Comparison of ENCODE assay signal across 16 cellular contexts in the genomic region with DNA sequence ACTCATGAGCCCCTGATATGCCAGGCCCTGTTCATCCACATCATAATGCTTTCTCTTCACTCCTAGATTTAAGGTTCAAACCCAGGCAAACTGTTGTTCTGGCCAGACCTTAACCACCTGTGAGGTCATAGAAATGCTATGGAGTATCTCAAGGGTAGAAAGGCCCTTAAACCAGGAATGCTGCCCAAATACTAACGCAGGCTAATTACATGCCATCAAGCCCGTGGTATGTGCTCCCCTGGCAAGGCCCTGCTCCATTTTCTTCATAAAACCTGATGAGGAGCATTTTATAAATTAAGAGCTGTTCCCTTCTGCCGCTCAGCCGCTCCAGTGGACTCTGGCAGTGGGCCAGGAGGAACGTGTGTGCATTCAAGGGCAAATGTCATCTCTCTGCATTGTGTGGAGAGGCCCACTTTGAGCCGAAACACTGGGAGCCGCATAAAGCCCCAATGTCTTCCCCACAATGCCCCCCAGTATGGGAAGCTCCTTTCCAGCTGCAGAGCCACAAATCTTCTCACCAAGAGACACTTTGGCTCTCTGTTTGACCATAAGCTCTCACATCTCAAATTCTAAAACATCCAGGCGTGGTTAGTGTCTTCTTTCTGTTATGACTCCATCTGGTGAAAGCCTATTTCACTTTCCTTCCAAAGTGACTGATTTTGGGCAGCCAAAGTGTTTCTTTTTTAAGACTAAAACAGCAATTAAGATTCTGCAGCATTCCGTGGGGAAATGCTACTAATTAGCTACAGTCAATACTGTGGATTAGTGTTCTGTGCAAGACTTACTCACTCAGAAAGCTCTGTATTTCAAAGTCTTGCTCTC.
DNase-seq lines count a peak whose midpoint lies in the region; ATAC-seq and TF ChIP-seq lines count a peak whose summit lies in the region.
"Had no signal": no experiment of that assay in that cellular context is flagged by ENCODE, and none has a peak within 500 bp of the region (broad histone marks: within the 10 kb centered on the region; RNA-seq: fewer than 3 reads in every experiment).

No MANE protein-coding gene starts in this region.

- H3K9me3 ChIP-seq in neuron (ENCODE audit: low read length): no peaks in the 10 kb centered on the region
- H3K9me3 ChIP-seq: tibial artery had no signal

- H3K4me3 ChIP-seq in neuron (ENCODE audit: low read length): no peak overlapping the region
- H3K4me3 ChIP-seq: BLaER1 treated with 17β-estradiol and CSF1 and Interleukin-3, amounts not matched to agents 10 nM and 100 nM; tibial artery had no signal

- no peaks in the 10 kb centered on the region for H3K9me3 Mint-ChIP-seq in glutamatergic neuron (ENCODE audit: unreplicated experiment)
- peaks cover 7% of the 10 kb centered on the region for H3K9me3 Mint-ChIP-seq in chondrocyte (ENCODE audit: low read depth)

- H3K36me3 Mint-ChIP-seq in glutamatergic neuron (ENCODE audit: unreplicated experiment) (no peaks in the 10 kb centered on the region), chondrocyte (ENCODE audit: low read depth) (peaks cover 2% of the 10 kb centered on the region)

- H2AFZ ChIP-seq in neuron (ENCODE audit: low read depth, low read length): peak overlapping the region; percentile 74

- ATAC-seq in GM21526 (IDR thresholded peaks at IDR 0.05; ENCODE audit: low FRiP score, unreplicated experiment): no peak
- ATAC-seq: activated T-cell treated with anti-CD3 and anti-CD28 coated beads, Interleukin-2, amount 50 U/mL, for 72 hours; WTC11 had no signal

- TF ChIP-seq CTCF in glutamatergic neuron (IDR thresholded peaks at IDR 0.05; ENCODE audit: partially characterized antibody, unreplicated experiment) (no peak), chondrocyte (IDR thresholded peaks at IDR 0.05) (no peak)

- H3K27me3 Mint-ChIP-seq in glutamatergic neuron (ENCODE audit: unreplicated experiment) (no peaks in the 10 kb centered on the region), chondrocyte (ENCODE audit: low read depth) (peaks cover 4% of the 10 kb centered on the region)

- H3K4me3 Mint-ChIP-seq in glutamatergic neuron (ENCODE audit: unreplicated experiment): no peak overlapping the region
- no peak overlapping the region for H3K4me3 Mint-ChIP-seq in chondrocyte (ENCODE audit: unreplicated experiment)
- H3K4me3 Mint-ChIP-seq: activated T-cell treated with anti-CD3 and anti-CD28 coated beads, Interleukin-2, amount 50 U/mL, for 72 hours; IgD-negative memory B cell; WTC11 had no signal

- DNase-seq in Ammon's horn (ENCODE audit: low spot score) (peak; percentile 38), RPMI7951 (ENCODE audit: low read depth) (peak; percentile 32), glutamatergic neuron (peak; percentile 27), chondrocyte (ENCODE audit: low spot score) (no peak), NCI-H2029 (lab: John Stamatoyannopoulos, UW) (no peak)
- DNase-seq in activated CD4-positive, CD25-positive, alpha-beta regulatory T cell (lab: John Stamatoyannopoulos, UW): no peak
- DNase-seq: activated T-cell treated with anti-CD3 and anti-CD28 coated beads, Interleukin-2, amount 50 U/mL, for 72 hours; brain microvascular endothelial cell; kidney glomerular epithelial cell; NCI-H226; tibial artery had no signal

- H3K27ac Mint-ChIP-seq in glutamatergic neuron (ENCODE audit: unreplicated experiment): no peak overlapping the region
- H3K27ac Mint-ChIP-seq in chondrocyte (ENCODE audit: unreplicated experiment): no peak overlapping the region
- H3K27ac Mint-ChIP-seq: activated T-cell treated with anti-CD3 and anti-CD28 coated beads, Interleukin-2, amount 50 U/mL, for 72 hours; IgD-negative memory B cell; WTC11 had no signal

- H3K4me1 Mint-ChIP-seq in glutamatergic neuron (ENCODE audit: low read depth, unreplicated experiment) (peaks cover 10% of the 10 kb centered on the region), chondrocyte (ENCODE audit: low read depth) (peaks cover 16% of the 10 kb centered on the region)
- H3K4me1 Mint-ChIP-seq: IgD-negative memory B cell had no signal

- H3K27me3 ChIP-seq in neuron (ENCODE audit: insufficient read depth, low read length): no peaks in the 10 kb centered on the region
- H3K27me3 ChIP-seq: BLaER1 treated with 17β-estradiol and CSF1 and Interleukin-3, amounts not matched to agents 10 nM and 100 nM; brain microvascular endothelial cell; tibial artery had no signal

- H3K36me3 ChIP-seq in neuron (ENCODE audit: insufficient read depth, low read length): no peaks in the 10 kb centered on the region
- H3K36me3 ChIP-seq: BLaER1 treated with 17β-estradiol and CSF1 and Interleukin-3, amounts not matched to agents 10 nM and 100 nM; brain microvascular endothelial cell; tibial artery had no signal

- peaks cover 23% of the 10 kb centered on the region for H3K4me1 ChIP-seq in neuron (ENCODE audit: insufficient read depth, low read length)
- H3K4me1 ChIP-seq: BLaER1 treated with 17β-estradiol and CSF1 and Interleukin-3, amounts not matched to agents 10 nM and 100 nM had no signal

Comparison
In these comparisons a context has a peak if more than half of its experiments do, and no peak if none do; other contexts are left out.
1. DNase-seq: peak in Ammon's horn (single experiment), RPMI7951 (single experiment) and glutamatergic neuron (single experiment); none in activated CD4-positive, CD25-positive, alpha-beta regulatory T cell (0 of 4), chondrocyte (single experiment) and NCI-H2029 (single experiment).